In the genomic region with DNA sequence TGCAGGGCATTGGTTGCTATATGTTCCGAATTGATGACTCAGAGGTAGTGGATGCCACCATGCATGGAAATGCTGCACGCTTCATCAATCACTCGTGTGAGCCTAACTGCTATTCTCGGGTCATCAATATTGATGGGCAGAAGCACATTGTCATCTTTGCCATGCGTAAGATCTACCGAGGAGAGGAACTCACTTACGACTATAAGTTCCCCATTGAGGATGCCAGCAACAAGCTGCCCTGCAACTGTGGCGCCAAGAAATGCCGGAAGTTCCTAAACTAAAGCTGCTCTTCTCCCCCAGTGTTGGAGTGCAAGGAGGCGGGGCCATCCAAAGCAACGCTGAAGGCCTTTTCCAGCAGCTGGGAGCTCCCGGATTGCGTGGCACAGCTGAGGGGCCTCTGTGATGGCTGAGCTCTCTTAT, we compare ENCODE assay signal across 19 cellular contexts. TPM values are rescaled to one million over a fixed set of nuclear protein-coding genes. Genes with fewer than 3 reads are reported as not detected.
DNase-seq lines count a peak whose midpoint lies in the region; ATAC-seq and TF ChIP-seq lines count a peak whose summit lies in the region.
"Had no signal": no experiment of that assay in that cellular context is flagged by ENCODE, and none has a peak within 500 bp of the region (broad histone marks: within the 10 kb centered on the region; RNA-seq: fewer than 3 reads in every experiment).

No MANE protein-coding gene starts in this region.

- no peaks in the 10 kb centered on the region for H3K9me2 ChIP-seq in Karpas-422 (replicated peaks; ENCODE audit: insufficient read depth, low read length)

- H3K4me3 Mint-ChIP-seq in activated CD4-positive, alpha-beta T cell treated with anti-CD3 and anti-CD28 coated beads for 36 hours, result no peak overlapping the region
- H3K4me3 Mint-ChIP-seq: activated CD4-positive, alpha-beta T cell treated with anti-CD3 and anti-CD28 coated beads, Interleukin-2, amount 10 ng/mL, durations not matched to agents 7 days and 5 days; central memory CD8-positive, alpha-beta T cell had no signal

- H3K9me3 Mint-ChIP-seq in activated CD4-positive, alpha-beta T cell treated with anti-CD3 and anti-CD28 coated beads for 36 hours (ENCODE audit: low read depth), result no peaks in the 10 kb centered on the region
- H3K9me3 Mint-ChIP-seq: activated CD4-positive, alpha-beta T cell treated with anti-CD3 and anti-CD28 coated beads, Interleukin-2, amount 10 ng/mL, durations not matched to agents 7 days and 5 days; central memory CD8-positive, alpha-beta T cell had no signal

- peak; percentile 40 for ATAC-seq in GM18868 (IDR thresholded peaks at IDR 0.05; ENCODE audit: unreplicated experiment)
- ATAC-seq in left lung, result peak; percentile 34
- no peak for ATAC-seq in HG02610 (IDR thresholded peaks at IDR 0.05; ENCODE audit: unreplicated experiment)
- ATAC-seq in GM21717 (IDR thresholded peaks at IDR 0.05; ENCODE audit: unreplicated experiment), result no peak
- ATAC-seq in activated CD4-positive, alpha-beta T cell treated with anti-CD3 and anti-CD28 coated beads for 36 hours, result no peak

- H3K27me3 ChIP-seq in Karpas-422 (ENCODE audit: low read length) (no peaks in the 10 kb centered on the region), left lung (no peaks in the 10 kb centered on the region)
- H3K27me3 ChIP-seq: vagina had no signal

- H3K27ac ChIP-seq in Karpas-422 (ENCODE audit: low read length), result peak overlapping the region; percentile 90
- H3K27ac ChIP-seq in left lung, result no peak overlapping the region
- H3K27ac ChIP-seq: KMS-11, vagina had no signal

- peaks cover 30% of the 10 kb centered on the region for H3K4me1 ChIP-seq in Karpas-422 (ENCODE audit: low read length)
- H3K4me1 ChIP-seq in left lung, result peaks cover 0 to 6% of the 10 kb centered on the region in 2 donors
- H3K4me1 ChIP-seq: vagina had no signal

- H2AFZ ChIP-seq in Karpas-422 (ENCODE audit: low read length), result no peak overlapping the region

- peak overlapping the region; percentile 61 for H3K4me2 ChIP-seq in Karpas-422 (ENCODE audit: low read depth, low read length, poor library complexity, severe bottlenecking)
- H3K4me2 ChIP-seq: KMS-11 had no signal

- peaks cover 3% of the 10 kb centered on the region; the same call in 1 of the 2 replicates for H3K79me2 ChIP-seq in Karpas-422 (ENCODE audit: low read length)

- H3K27ac Mint-ChIP-seq in activated CD4-positive, alpha-beta T cell treated with anti-CD3 and anti-CD28 coated beads for 36 hours, result no peak overlapping the region
- H3K27ac Mint-ChIP-seq: activated CD4-positive, alpha-beta T cell treated with anti-CD3 and anti-CD28 coated beads, Interleukin-2, amount 10 ng/mL, durations not matched to agents 7 days and 5 days had no signal

- CTCF ChIA-PET in activated CD4-positive, alpha-beta T cell treated with anti-CD3 and anti-CD28 coated beads for 36 hours (lab: Charles Lee), result no interaction called here

- intact Hi-C loops in left lung (cut with DNase I), result no loop called here
- intact Hi-C loops in activated CD4-positive, alpha-beta T cell treated with anti-CD3 and anti-CD28 coated beads for 36 hours (cut with DNase I, micrococcal nuclease), result no loop called here

- H3K27me3 Mint-ChIP-seq in activated CD4-positive, alpha-beta T cell treated with anti-CD3 and anti-CD28 coated beads for 36 hours, result no peaks in the 10 kb centered on the region
- H3K27me3 Mint-ChIP-seq: activated CD4-positive, alpha-beta T cell treated with anti-CD3 and anti-CD28 coated beads, Interleukin-2, amount 10 ng/mL, durations not matched to agents 7 days and 5 days; central memory CD8-positive, alpha-beta T cell had no signal

- peak overlapping the region; percentile 49 for H3K9ac ChIP-seq in Karpas-422 (ENCODE audit: low read length)
- H3K9ac ChIP-seq: KMS-11 had no signal

- peaks cover 37% of the 10 kb centered on the region for H3K36me3 Mint-ChIP-seq in activated CD4-positive, alpha-beta T cell treated with anti-CD3 and anti-CD28 coated beads for 36 hours (ENCODE audit: low read depth)

- no peak for TF ChIP-seq CTCF in left lung (IDR thresholded peaks at IDR 0.05)

- H4K20me1 ChIP-seq in Karpas-422 (ENCODE audit: insufficient read depth, low read depth, low read length), result no peaks in the 10 kb centered on the region

- POLR2A ChIA-PET in activated CD4-positive, alpha-beta T cell treated with anti-CD3 and anti-CD28 coated beads for 36 hours (lab: Charles Lee), result interaction anchor here (0.6 kb wide), 1 partner anchor 148 kb away, joined by 5 read pairs; no protein-coding TSS in a partner anchor

- H3K4me3 ChIP-seq in Karpas-422 (ENCODE audit: low read length) (no peak overlapping the region), left lung (no peak overlapping the region)
- H3K4me3 ChIP-seq: vagina had no signal

- H3K4me1 Mint-ChIP-seq in activated CD4-positive, alpha-beta T cell treated with anti-CD3 and anti-CD28 coated beads for 36 hours, result no peaks in the 10 kb centered on the region

- DNase-seq in CD1c-positive myeloid dendritic cell (ENCODE audit: extremely low spot score) (peak; percentile 23), Karpas-422 (peak; percentile 87), left lung (no peak), A172 (ENCODE audit: low spot score) (no peak)
- DNase-seq in activated CD4-positive, alpha-beta T cell treated with anti-CD3 and anti-CD28 coated beads for 36 hours, result no peak
- DNase-seq: activated CD4-positive, alpha-beta T cell treated with anti-CD3 and anti-CD28 coated beads, Interleukin-2, amount 10 ng/mL, durations not matched to agents 7 days and 5 days; activated naive CD4-positive, alpha-beta T cell treated with Interleukin-2 at 50 U/mL for 16 hours; anterior cingulate cortex; effector CD4-positive, alpha-beta T cell; glutamatergic neuron; H7; NCI-H69; stimulated activated CD4-positive, alpha-beta T cell treated with anti-CD3 and anti-CD28 coated beads, Interleukin-4, amount 100 ng/mL, for 24 hours had no signal

- H3K9me3 ChIP-seq in Karpas-422 (ENCODE audit: low read length) (no peaks in the 10 kb centered on the region), left lung (no peaks in the 10 kb centered on the region)
- H3K9me3 ChIP-seq: vagina had no signal

- peaks cover 10% of the 10 kb centered on the region for H3K36me3 ChIP-seq in Karpas-422 (ENCODE audit: insufficient read depth, low read length)
- peaks cover 3 to 86% of the 10 kb centered on the region in 2 donors for H3K36me3 ChIP-seq in left lung

RNA-seq across cellular contexts. Expression of a gene that starts 5.4 kb away (rescaled TPM):
- not detected in 2 replicates for total RNA-seq in Karpas-422 (2014; rRNA removed; shearing (Covaris generic); ENCODE audit: low replicate concordance)
- total RNA-seq in left lung, result under 1 TPM in 1 of 2 donors, not detected in 1; 0.82 TPM
- total RNA-seq in activated CD4-positive, alpha-beta T cell treated with anti-CD3 and anti-CD28 coated beads for 36 hours, result under 1 TPM; 0.21 to 0.59 TPM
- not detected in 2 replicates for total RNA-seq in A172 (2014; rRNA removed; shearing (Covaris generic))
- total RNA-seq: H7, vagina had no signal

RNA-seq across cellular contexts. Expression of a gene that starts 9.1 kb away (rescaled TPM):
- total RNA-seq in Karpas-422 (2014; rRNA removed; shearing (Covaris generic); ENCODE audit: low replicate concordance), result 9.1 and 12.1 TPM in 2 replicates
- 10 to 100 TPM; 15.4 to 33.2 TPM for total RNA-seq in left lung
- total RNA-seq in activated CD4-positive, alpha-beta T cell treated with anti-CD3 and anti-CD28 coated beads for 36 hours, result 10 to 100 TPM; 12.2 to 17.4 TPM
- total RNA-seq in A172 (2014; rRNA removed; shearing (Covaris generic)), result 0.24 and 1.3 TPM in 2 replicates

RNA-seq across cellular contexts. Expression of a gene that starts 43.8 kb away (rescaled TPM):
- 13.5 and 28.6 TPM in 2 replicates for total RNA-seq in Karpas-422 (2014; rRNA removed; shearing (Covaris generic); ENCODE audit: low replicate concordance)
- 10 to 100 TPM; 15.6 to 19.1 TPM for total RNA-seq in left lung
- 10 to 100 TPM; 18.7 to 25.4 TPM for total RNA-seq in activated CD4-positive, alpha-beta T cell treated with anti-CD3 and anti-CD28 coated beads for 36 hours
- total RNA-seq in A172 (2014; rRNA removed; shearing (Covaris generic)), result 34.6 and 40.5 TPM in 2 replicates

RNA-seq across cellular contexts. Expression of a gene that starts 50.3 kb away (rescaled TPM):
- total RNA-seq in Karpas-422 (2014; rRNA removed; shearing (Covaris generic); ENCODE audit: low replicate concordance), result 29.6 and 34.4 TPM in 2 replicates
- total RNA-seq in left lung, result 100 to 1,000 TPM; 141 to 163 TPM
- total RNA-seq in activated CD4-positive, alpha-beta T cell treated with anti-CD3 and anti-CD28 coated beads for 36 hours, result 100 to 1,000 TPM; 148 to 154 TPM
- 92.7 and 102 TPM in 2 replicates for total RNA-seq in A172 (2014; rRNA removed; shearing (Covaris generic))

Comparison
In these comparisons a context has a peak if more than half of its experiments do, and no peak if none do; other contexts are left out.
1. DNase-seq: peak in CD1c-positive myeloid dendritic cell (single experiment) and Karpas-422 (single experiment); none in left lung (0 of 2), activated CD4-positive, alpha-beta T cell treated with anti-CD3 and anti-CD28 coated beads for 36 hours (single experiment) and A172 (single experiment).
2. ATAC-seq: peak in GM18868 (single experiment) and left lung (single experiment); none in HG02610 (single experiment), GM21717 (single experiment) and activated CD4-positive, alpha-beta T cell treated with anti-CD3 and anti-CD28 coated beads for 36 hours (single experiment).